In the genomic region with DNA sequence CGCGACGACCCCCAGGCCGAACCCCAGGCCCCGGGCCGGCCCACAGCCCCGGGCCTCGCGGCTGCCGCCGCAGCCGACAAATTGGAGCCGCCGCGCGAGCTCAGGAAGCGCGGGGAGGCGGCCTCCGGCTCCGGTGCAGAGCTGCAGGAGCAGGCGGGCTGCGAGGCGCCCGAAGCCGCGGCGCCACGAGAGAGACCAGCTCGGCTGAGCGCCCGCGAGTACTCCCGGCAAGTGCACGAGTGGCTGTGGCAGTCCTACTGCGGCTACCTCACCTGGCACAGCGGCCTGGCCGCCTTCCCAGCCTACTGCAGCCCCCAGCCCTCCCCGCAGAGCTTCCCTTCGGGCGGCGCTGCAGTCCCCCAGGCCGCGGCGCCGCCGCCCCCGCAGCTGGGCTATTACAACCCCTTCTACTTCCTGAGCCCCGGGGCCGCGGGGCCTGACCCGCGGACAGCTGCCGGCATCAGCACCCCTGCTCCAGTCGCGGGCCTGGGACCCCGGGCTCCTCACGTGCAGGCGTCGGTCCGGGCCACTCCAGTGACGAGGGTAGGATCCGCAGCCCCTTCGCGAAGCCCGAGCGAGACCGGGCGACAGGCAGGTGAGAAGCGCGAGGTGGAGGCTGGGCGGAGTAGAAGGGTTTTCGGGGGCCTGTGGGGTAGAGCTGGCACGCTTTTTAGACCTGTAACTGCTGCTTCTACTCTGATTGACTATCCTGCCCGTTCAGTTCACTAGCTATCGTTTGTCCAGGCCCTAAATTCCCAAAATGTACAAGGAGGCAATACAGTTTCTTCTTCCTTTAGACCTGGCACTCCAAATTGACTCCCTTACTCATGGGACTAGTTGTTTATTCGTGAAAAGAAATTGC, we compare ENCODE assay signal across 1 cellular context.
TF ChIP-seq lines count a peak whose summit lies in the region.

No MANE protein-coding gene starts in this region.

TF ChIP-seq in K562, 482 proteins besides CTCF, POLR2A, EP300 and RAD21 (continued from another document and continues in another):
- TF ChIP-seq, protein P1, sequence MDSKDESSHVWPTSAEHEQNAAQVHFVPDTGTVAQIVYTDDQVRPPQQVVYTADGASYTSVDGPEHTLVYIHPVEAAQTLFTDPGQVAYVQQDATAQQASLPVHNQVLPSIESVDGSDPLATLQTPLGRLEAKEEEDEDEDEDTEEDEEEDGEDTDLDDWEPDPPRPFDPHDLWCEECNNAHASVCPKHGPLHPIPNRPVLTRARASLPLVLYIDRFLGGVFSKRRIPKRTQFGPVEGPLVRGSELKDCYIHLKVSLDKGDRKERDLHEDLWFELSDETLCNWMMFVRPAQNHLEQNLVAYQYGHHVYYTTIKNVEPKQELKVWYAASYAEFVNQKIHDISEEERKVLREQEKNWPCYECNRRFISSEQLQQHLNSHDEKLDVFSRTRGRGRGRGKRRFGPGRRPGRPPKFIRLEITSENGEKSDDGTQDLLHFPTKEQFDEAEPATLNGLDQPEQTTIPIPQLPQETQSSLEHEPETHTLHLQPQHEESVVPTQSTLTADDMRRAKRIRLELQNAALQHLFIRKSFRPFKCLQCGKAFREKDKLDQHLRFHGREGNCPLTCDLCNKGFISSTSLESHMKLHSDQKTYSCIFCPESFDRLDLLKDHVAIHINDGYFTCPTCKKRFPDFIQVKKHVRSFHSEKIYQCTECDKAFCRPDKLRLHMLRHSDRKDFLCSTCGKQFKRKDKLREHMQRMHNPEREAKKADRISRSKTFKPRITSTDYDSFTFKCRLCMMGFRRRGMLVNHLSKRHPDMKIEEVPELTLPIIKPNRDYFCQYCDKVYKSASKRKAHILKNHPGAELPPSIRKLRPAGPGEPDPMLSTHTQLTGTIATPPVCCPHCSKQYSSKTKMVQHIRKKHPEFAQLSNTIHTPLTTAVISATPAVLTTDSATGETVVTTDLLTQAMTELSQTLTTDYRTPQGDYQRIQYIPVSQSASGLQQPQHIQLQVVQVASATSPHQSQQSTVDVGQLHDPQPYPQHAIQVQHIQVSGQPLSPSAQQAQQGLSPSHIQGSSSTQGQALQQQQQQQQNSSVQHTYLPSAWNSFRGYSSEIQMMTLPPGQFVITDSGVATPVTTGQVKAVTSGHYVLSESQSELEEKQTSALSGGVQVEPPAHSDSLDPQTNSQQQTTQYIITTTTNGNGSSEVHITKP (IDR thresholded peaks at IDR 0.05; ENCODE audit: partially characterized antibody): no peak
- peak; percentile 58; the same call in 1 of the 2 replicates for TF ChIP-seq HDAC8 (tag; IDR thresholded peaks at IDR 0.05)
- no peak for TF ChIP-seq ZC3H11A (IDR thresholded peaks at IDR 0.05; ENCODE audit: low read depth, low read length)
- TF ChIP-seq, protein P2, sequence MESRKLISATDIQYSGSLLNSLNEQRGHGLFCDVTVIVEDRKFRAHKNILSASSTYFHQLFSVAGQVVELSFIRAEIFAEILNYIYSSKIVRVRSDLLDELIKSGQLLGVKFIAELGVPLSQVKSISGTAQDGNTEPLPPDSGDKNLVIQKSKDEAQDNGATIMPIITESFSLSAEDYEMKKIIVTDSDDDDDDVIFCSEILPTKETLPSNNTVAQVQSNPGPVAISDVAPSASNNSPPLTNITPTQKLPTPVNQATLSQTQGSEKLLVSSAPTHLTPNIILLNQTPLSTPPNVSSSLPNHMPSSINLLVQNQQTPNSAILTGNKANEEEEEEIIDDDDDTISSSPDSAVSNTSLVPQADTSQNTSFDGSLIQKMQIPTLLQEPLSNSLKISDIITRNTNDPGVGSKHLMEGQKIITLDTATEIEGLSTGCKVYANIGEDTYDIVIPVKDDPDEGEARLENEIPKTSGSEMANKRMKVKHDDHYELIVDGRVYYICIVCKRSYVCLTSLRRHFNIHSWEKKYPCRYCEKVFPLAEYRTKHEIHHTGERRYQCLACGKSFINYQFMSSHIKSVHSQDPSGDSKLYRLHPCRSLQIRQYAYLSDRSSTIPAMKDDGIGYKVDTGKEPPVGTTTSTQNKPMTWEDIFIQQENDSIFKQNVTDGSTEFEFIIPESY (CRISPR knock-in tag; IDR thresholded peaks at IDR 0.05): no peak
- TF ChIP-seq SRF (CRISPR knock-in tag; IDR thresholded peaks at IDR 0.05): no peak
- TF ChIP-seq MYC (IDR thresholded peaks at IDR 0.05; ENCODE audit: low read depth, low read length): no peak
- TF ChIP-seq MYC (CRISPR knock-in tag; IDR thresholded peaks at IDR 0.05; ENCODE audit: borderline replicate concordance, low read depth): peak; percentile 83; the same call in 1 of the 2 replicates
- no peak for TF ChIP-seq NCOA4 (IDR thresholded peaks at IDR 0.05; ENCODE audit: partially characterized antibody)
- TF ChIP-seq WHSC1 (IDR thresholded peaks at IDR 0.05; ENCODE audit: low read length): no peak
- no peak for TF ChIP-seq STAT5B (CRISPR knock-in tag; IDR thresholded peaks at IDR 0.05)
- TF ChIP-seq, protein P3, sequence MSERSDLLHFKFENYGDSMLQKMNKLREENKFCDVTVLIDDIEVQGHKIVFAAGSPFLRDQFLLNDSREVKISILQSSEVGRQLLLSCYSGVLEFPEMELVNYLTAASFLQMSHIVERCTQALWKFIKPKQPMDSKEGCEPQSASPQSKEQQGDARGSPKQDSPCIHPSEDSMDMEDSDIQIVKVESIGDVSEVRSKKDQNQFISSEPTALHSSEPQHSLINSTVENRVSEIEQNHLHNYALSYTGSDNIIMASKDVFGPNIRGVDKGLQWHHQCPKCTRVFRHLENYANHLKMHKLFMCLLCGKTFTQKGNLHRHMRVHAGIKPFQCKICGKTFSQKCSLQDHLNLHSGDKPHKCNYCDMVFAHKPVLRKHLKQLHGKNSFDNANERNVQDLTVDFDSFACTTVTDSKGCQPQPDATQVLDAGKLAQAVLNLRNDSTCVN (CRISPR knock-in tag; IDR thresholded peaks at IDR 0.05): no peak
- TF ChIP-seq, protein P4, sequence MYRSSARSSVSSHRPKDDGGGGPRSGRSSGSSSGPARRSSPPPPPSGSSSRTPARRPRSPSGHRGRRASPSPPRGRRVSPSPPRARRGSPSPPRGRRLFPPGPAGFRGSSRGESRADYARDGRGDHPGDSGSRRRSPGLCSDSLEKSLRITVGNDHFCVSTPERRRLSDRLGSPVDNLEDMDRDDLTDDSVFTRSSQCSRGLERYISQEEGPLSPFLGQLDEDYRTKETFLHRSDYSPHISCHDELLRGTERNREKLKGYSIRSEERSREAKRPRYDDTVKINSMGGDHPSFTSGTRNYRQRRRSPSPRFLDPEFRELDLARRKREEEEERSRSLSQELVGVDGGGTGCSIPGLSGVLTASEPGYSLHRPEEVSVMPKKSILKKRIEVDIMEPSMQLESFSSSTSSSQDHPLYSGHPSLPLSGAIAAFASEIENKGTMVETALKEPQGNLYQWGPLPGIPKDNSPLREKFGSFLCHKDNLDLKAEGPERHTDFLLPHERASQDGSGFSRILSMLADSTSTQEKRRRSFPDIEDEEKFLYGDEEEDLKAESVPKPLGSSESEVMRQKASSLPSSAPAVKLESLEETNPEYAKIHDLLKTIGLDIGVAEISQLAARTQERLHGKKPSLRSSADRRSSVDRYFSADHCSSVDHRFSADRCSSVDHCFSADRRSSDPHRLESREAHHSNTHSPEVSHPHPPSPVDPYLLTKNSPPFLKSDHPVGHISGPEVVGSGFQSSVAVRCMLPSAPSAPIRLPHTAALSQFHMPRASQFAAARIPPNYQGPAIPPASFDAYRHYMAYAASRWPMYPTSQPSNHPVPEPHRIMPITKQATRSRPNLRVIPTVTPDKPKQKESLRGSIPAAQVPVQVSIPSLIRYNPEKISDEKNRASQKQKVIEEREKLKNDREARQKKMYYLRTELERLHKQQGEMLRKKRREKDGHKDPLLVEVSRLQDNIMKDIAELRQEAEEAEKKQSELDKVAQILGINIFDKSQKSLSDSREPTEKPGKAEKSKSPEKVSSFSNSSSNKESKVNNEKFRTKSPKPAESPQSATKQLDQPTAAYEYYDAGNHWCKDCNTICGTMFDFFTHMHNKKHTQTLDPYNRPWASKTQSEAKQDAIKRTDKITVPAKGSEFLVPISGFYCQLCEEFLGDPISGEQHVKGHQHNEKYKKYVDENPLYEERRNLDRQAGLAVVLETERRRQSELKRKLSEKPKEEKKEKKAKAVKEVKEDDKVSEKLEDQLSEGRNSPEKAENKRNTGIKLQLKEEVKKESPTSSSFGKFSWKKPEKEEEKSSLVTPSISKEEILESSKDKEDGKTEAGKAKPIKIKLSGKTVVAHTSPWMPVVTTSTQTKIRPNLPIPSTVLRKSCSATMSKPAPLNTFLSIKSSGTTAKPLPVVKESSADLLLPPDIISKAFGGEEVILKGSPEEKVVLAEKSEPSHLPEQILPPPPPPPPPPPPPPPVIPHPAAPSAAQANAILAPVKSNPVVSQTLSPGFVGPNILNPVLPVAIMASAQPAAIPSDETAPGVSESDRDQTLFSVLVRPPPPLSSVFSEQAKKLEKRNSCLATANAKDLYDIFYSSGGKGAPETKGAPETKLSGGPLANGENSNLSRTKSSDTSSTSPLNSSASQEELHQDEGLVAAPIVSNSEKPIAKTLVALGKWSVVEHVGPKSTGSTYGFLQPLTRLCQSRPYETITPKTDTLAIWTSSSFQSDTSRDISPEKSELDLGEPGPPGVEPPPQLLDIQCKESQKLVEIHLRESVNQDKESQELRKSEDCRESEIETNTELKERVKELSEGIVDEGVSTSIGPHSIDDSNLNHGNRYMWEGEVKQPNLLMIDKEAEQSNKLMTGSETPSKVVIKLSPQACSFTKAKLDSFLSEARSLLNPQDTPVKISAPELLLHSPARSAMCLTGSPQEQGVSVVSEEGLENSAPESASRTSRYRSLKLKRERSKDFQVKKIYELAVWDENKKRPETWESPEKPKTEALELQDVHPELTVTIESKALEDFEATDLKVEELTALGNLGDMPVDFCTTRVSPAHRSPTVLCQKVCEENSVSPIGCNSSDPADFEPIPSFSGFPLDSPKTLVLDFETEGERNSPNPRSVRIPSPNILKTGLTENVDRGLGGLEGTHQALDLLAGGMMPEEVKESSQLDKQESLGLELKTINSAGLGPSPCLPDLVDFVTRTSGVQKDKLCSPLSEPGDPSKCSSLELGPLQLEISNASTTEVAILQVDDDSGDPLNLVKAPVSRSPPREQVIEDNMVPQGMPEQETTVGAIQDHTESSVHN (IDR thresholded peaks at IDR 0.05; ENCODE audit: borderline replicate concordance in 1 of 2, low read depth in 1 of 2): no peak
- TF ChIP-seq FOXJ2 (tag; IDR thresholded peaks at IDR 0.05): no peak
- no peak for TF ChIP-seq ASH1L (IDR thresholded peaks at IDR 0.05; ENCODE audit: borderline replicate concordance, low read depth, partially characterized antibody)
- TF ChIP-seq FOXA3 (CRISPR knock-in tag; conservative IDR thresholded peaks at IDR 0.05 in 1 of 2, IDR thresholded peaks at IDR 0.05 in 1 of 2): no peak
- TF ChIP-seq ZNF780A (CRISPR knock-in tag; IDR thresholded peaks at IDR 0.05): no peak
- TF ChIP-seq SP1 (CRISPR knock-in tag; IDR thresholded peaks at IDR 0.05): no peak
- no peak for TF ChIP-seq MAFG (tag; conservative IDR thresholded peaks at IDR 0.05)
- TF ChIP-seq, protein P5, sequence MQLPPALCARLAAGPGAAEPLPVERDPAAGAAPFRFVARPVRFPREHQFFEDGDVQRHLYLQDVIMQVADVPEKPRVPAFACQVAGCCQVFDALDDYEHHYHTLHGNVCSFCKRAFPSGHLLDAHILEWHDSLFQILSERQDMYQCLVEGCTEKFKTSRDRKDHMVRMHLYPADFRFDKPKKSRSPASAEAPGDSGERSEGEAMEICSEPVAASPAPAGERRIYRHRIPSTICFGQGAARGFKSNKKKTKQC (CRISPR knock-in tag; IDR thresholded peaks at IDR 0.05): 0 out of 2 replicates have a peak, but pooled peaks have one; percentile 53
- no peak for TF ChIP-seq ZNF274 (IDR thresholded peaks at IDR 0.05; ENCODE audit: borderline replicate concordance, low read depth, low read length)
- no peak for TF ChIP-seq ZNF124 (CRISPR knock-in tag; IDR thresholded peaks at IDR 0.05)
- TF ChIP-seq, protein P6, sequence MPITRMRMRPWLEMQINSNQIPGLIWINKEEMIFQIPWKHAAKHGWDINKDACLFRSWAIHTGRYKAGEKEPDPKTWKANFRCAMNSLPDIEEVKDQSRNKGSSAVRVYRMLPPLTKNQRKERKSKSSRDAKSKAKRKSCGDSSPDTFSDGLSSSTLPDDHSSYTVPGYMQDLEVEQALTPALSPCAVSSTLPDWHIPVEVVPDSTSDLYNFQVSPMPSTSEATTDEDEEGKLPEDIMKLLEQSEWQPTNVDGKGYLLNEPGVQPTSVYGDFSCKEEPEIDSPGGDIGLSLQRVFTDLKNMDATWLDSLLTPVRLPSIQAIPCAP (CRISPR knock-in tag; IDR thresholded peaks at IDR 0.05; ENCODE audit: borderline replicate concordance): no peak
- no peak; the same call in 1 of the 2 replicates for TF ChIP-seq CTBP1 (IDR thresholded peaks at IDR 0.05; ENCODE audit: borderline replicate concordance)
- TF ChIP-seq IRF2 (CRISPR knock-in tag; IDR thresholded peaks at IDR 0.05): 0 out of 2 replicates have a peak, but pooled peaks have one; percentile 13
- 0 out of 2 replicates have a peak, but pooled peaks have one; percentile 17 for TF ChIP-seq PRMT5 (CRISPR knock-in tag; IDR thresholded peaks at IDR 0.05)
- TF ChIP-seq, protein P7, sequence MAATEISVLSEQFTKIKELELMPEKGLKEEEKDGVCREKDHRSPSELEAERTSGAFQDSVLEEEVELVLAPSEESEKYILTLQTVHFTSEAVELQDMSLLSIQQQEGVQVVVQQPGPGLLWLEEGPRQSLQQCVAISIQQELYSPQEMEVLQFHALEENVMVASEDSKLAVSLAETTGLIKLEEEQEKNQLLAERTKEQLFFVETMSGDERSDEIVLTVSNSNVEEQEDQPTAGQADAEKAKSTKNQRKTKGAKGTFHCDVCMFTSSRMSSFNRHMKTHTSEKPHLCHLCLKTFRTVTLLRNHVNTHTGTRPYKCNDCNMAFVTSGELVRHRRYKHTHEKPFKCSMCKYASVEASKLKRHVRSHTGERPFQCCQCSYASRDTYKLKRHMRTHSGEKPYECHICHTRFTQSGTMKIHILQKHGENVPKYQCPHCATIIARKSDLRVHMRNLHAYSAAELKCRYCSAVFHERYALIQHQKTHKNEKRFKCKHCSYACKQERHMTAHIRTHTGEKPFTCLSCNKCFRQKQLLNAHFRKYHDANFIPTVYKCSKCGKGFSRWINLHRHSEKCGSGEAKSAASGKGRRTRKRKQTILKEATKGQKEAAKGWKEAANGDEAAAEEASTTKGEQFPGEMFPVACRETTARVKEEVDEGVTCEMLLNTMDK (IDR thresholded peaks at IDR 0.05; ENCODE audit: borderline replicate concordance, insufficient read depth, low read depth, low read length, poor library complexity, severe bottlenecking): peak; percentile 21
- no peak for TF ChIP-seq NELFE (IDR thresholded peaks at IDR 0.05; ENCODE audit: insufficient read depth, insufficient read length)
- no peak for TF ChIP-seq ZNF354B (CRISPR knock-in tag; IDR thresholded peaks at IDR 0.05)
- TF ChIP-seq, protein P8, sequence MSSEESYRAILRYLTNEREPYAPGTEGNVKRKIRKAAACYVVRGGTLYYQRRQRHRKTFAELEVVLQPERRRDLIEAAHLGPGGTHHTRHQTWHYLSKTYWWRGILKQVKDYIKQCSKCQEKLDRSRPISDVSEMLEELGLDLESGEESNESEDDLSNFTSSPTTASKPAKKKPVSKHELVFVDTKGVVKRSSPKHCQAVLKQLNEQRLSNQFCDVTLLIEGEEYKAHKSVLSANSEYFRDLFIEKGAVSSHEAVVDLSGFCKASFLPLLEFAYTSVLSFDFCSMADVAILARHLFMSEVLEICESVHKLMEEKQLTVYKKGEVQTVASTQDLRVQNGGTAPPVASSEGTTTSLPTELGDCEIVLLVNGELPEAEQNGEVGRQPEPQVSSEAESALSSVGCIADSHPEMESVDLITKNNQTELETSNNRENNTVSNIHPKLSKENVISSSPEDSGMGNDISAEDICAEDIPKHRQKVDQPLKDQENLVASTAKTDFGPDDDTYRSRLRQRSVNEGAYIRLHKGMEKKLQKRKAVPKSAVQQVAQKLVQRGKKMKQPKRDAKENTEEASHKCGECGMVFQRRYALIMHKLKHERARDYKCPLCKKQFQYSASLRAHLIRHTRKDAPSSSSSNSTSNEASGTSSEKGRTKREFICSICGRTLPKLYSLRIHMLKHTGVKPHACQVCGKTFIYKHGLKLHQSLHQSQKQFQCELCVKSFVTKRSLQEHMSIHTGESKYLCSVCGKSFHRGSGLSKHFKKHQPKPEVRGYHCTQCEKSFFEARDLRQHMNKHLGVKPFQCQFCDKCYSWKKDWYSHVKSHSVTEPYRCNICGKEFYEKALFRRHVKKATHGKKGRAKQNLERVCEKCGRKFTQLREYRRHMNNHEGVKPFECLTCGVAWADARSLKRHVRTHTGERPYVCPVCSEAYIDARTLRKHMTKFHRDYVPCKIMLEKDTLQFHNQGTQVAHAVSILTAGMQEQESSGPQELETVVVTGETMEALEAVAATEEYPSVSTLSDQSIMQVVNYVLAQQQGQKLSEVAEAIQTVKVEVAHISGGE (CRISPR knock-in tag; IDR thresholded peaks at IDR 0.05): no peak
